8 cellular contexts compared by ENCODE assay signal in genomic region chr2:112644933-112645395, GRCh38. TPM values are rescaled to one million over a fixed set of nuclear protein-coding genes. Genes with fewer than 3 reads are reported as not detected.
A peak's percentile ranks its signal among the peaks of the same experiment; 100 is the strongest.
DNase-seq lines count a peak whose midpoint lies in the region; ATAC-seq and TF ChIP-seq lines count a peak whose summit lies in the region.

No MANE protein-coding gene starts in this region.

- peak overlapping the region; percentile 99 for H3K27ac ChIP-seq in A673 (ENCODE audit: low read depth, low read length, poor library complexity, severe bottlenecking)
- H3K27ac ChIP-seq in trophoblast cell (ENCODE audit: low read depth, low read length) = peak overlapping the region; percentile 73

- peaks cover 67% of the 10 kb centered on the region for H3K4me1 Mint-ChIP-seq in T-helper 2 cell treated with Interferon-gamma antibody and Interleukin-4, amounts not matched to agents 5 μg/mL and 100 μg/mL, for 36 hours (ENCODE audit: low read depth)

- no TSS peak for BruUV-seq in A673 (replicated peaks; lab: Mats Ljungman, UMichigan)

- H4K12ac ChIP-seq in trophoblast cell (ENCODE audit: low read depth, low read length) = peak overlapping the region; percentile 64

- H2BK120ac ChIP-seq in trophoblast cell (ENCODE audit: insufficient read depth, low read length, poor library complexity) = peak overlapping the region; percentile 74

- H3K4me1 ChIP-seq in A673 (ENCODE audit: insufficient read depth, low read length, poor library complexity, severe bottlenecking) (peaks cover 30% of the 10 kb centered on the region), trophoblast cell (ENCODE audit: control insufficient read depth in 1 of 2, insufficient read depth in 2 of 2, low read length in 2 of 2) (peaks cover 14 to 27% of the 10 kb centered on the region in 2 experiments)

- H2AK5ac ChIP-seq in trophoblast cell (ENCODE audit: low read length) = no peak overlapping the region

- H3K23ac ChIP-seq in trophoblast cell (ENCODE audit: low read length) = no peak overlapping the region

- H3K4ac ChIP-seq in trophoblast cell (ENCODE audit: low read depth, low read length) = peak overlapping the region; percentile 20

- peak overlapping the region; percentile 39 for H2BK5ac ChIP-seq in trophoblast cell (ENCODE audit: low read depth, low read length, poor library complexity)

- H3K18ac ChIP-seq in trophoblast cell (ENCODE audit: low read length) = peak overlapping the region; percentile 51

- H3K4me3 ChIP-seq in A673 (ENCODE audit: low read depth, low read length, poor library complexity, severe bottlenecking) = peak overlapping the region; percentile 96
- peak overlapping the region; percentile 71 for H3K4me3 ChIP-seq in fibroblast of mammary gland (ENCODE audit: control insufficient read depth, low read depth, low read length)
- H3K4me3 ChIP-seq in trophoblast cell (ENCODE audit: low read depth, low read length) = peak overlapping the region; percentile 79

- H3K4me3 Mint-ChIP-seq in T-helper 2 cell treated with Interferon-gamma antibody and Interleukin-4, amounts not matched to agents 5 μg/mL and 100 μg/mL, for 36 hours = peak overlapping the region; percentile 90

- intact Hi-C loops in A673 (cut with micrococcal nuclease; ENCODE audit: unreplicated experiment) = no loop called here

- peak overlapping the region; percentile 35 for H2BK12ac ChIP-seq in trophoblast cell (ENCODE audit: low read length)

- H3K36me3 Mint-ChIP-seq in T-helper 2 cell treated with Interferon-gamma antibody and Interleukin-4, amounts not matched to agents 5 μg/mL and 100 μg/mL, for 36 hours (ENCODE audit: low read depth) = peaks cover 39% of the 10 kb centered on the region

- H3K9me3 Mint-ChIP-seq in T-helper 2 cell treated with Interferon-gamma antibody and Interleukin-4, amounts not matched to agents 5 μg/mL and 100 μg/mL, for 36 hours = no peaks in the 10 kb centered on the region

- peaks cover 19% of the 10 kb centered on the region for H3K79me1 ChIP-seq in trophoblast cell (ENCODE audit: low read length)

- peak overlapping the region; percentile 86 for H3K4me2 ChIP-seq in trophoblast cell (ENCODE audit: low read length)

- H3K14ac ChIP-seq in trophoblast cell (ENCODE audit: low read length) = peak overlapping the region; percentile 59

- ATAC-seq in GM19438 (IDR thresholded peaks at IDR 0.05; ENCODE audit: low read depth, unreplicated experiment) (peak; percentile 4), GM19463 (IDR thresholded peaks at IDR 0.05; ENCODE audit: unreplicated experiment) (no peak)

- peak overlapping the region; percentile 95 for H3K27ac Mint-ChIP-seq in T-helper 2 cell treated with Interferon-gamma antibody and Interleukin-4, amounts not matched to agents 5 μg/mL and 100 μg/mL, for 36 hours

- peaks cover 11% of the 10 kb centered on the region for H3K79me2 ChIP-seq in trophoblast cell (ENCODE audit: control insufficient read depth, insufficient read depth, low read length, poor library complexity)

- peak overlapping the region; percentile 56 for H4K91ac ChIP-seq in trophoblast cell (ENCODE audit: low read depth, low read length)

- H3K36me3 ChIP-seq in A673 (ENCODE audit: insufficient read depth, low read length, poor library complexity, severe bottlenecking) (peaks cover 33% of the 10 kb centered on the region), trophoblast cell (ENCODE audit: control insufficient read depth in 1 of 2, insufficient read depth in 2 of 2, low read length in 2 of 2) (peaks cover 0 to 5% of the 10 kb centered on the region in 2 experiments)

- H3K27me3 ChIP-seq in A673 (replicated peaks; ENCODE audit: insufficient read depth, low read depth, low read length, poor library complexity) (no peaks in the 10 kb centered on the region), trophoblast cell (ENCODE audit: insufficient read depth, low read length) (no peaks in the 10 kb centered on the region)

- DNase-seq in A673 (ENCODE audit: low spot score) (no peak), fibroblast of mammary gland (ENCODE audit: low read depth) (peak; percentile 74), trophoblast cell (peak in 1 of 2 donors; percentile 75), COLO668 (lab: John Stamatoyannopoulos, UW; ENCODE audit: unreplicated experiment) (no peak), NCI-H2081 (lab: John Stamatoyannopoulos, UW) (no peak)
- no peak for DNase-seq in T-helper 2 cell treated with Interferon-gamma antibody and Interleukin-4, amounts not matched to agents 5 μg/mL and 100 μg/mL, for 36 hours (ENCODE audit: low spot score)

- TF ChIP-seq CTCF in A673 (conservative IDR thresholded peaks at IDR 0.05; ENCODE audit: low read depth, low read length) = no peak
- TF ChIP-seq CTCF in fibroblast of mammary gland (conservative IDR thresholded peaks at IDR 0.05; ENCODE audit: control insufficient read depth, insufficient read depth, low read depth, low read length) = no peak

- POLR2A ChIA-PET in A673 (lab: Charles Lee; ENCODE audit: low non-redundant PET) = interaction anchor here (0.6 kb wide), 1 partner anchor 17 kb away, joined by 21 read pairs; no protein-coding TSS in a partner anchor

- no peaks in the 10 kb centered on the region for H3K27me3 Mint-ChIP-seq in T-helper 2 cell treated with Interferon-gamma antibody and Interleukin-4, amounts not matched to agents 5 μg/mL and 100 μg/mL, for 36 hours (ENCODE audit: low read depth)

- H3K9me3 ChIP-seq in A673 (ENCODE audit: low read depth, low read length, poor library complexity, severe bottlenecking) (no peaks in the 10 kb centered on the region), trophoblast cell (ENCODE audit: insufficient read depth, low read depth, low read length) (no peaks in the 10 kb centered on the region)

- no peak overlapping the region for H3K9ac ChIP-seq in trophoblast cell (ENCODE audit: low read length)

- CTCF ChIA-PET in A673 (lab: Charles Lee) = interaction anchor here (1.4 kb wide), 1 partner anchor 19 kb away, joined by 4 read pairs; no protein-coding TSS in a partner anchor

- no CpG with 5 or more reads among the region's 16 CpGs for WGBS in trophoblast cell (ENCODE audit: extremely low coverage, insufficient coverage, insufficient read length)

- H4K8ac ChIP-seq in trophoblast cell (ENCODE audit: low read depth, low read length) = peak overlapping the region; percentile 32

- peak overlapping the region; percentile 38 for H2AFZ ChIP-seq in trophoblast cell (ENCODE audit: insufficient read depth, low read length, poor library complexity)

RNA-seq across cellular contexts. Expression of gene SLC20A1, which starts 0.8 kb away (rescaled TPM):
- 120 and 148 TPM in 2 replicates for total RNA-seq in A673 (2021)
- 25.1 and 26.0 TPM in 2 replicates for polyA plus RNA-seq in trophoblast cell (2013)
